ENCODE assay signal across 18 cellular contexts in genomic region chr17:49076575-49077384, GRCh38. TPM values are rescaled to one million over a fixed set of nuclear protein-coding genes. Genes with fewer than 3 reads are reported as not detected.
DNase-seq lines count a peak whose midpoint lies in the region; ATAC-seq and TF ChIP-seq lines count a peak whose summit lies in the region.
"Had no signal": no experiment of that assay in that cellular context is flagged by ENCODE, and none has a peak within 500 bp of the region (broad histone marks: within the 10 kb centered on the region; RNA-seq: fewer than 3 reads in every experiment).

No MANE protein-coding gene starts in this region.

- no peak overlapping the region for H3K4me3 Mint-ChIP-seq in activated T-cell treated with anti-CD3 and anti-CD28 coated beads, Interleukin-2, amount 50 U/mL, for 24 hours
- H3K4me3 Mint-ChIP-seq: activated naive CD4-positive, alpha-beta T cell treated with anti-CD3 and anti-CD28 coated beads, Interleukin-2, amount 50 U/mL, for 24 hours had no signal

- H3K4me1 ChIP-seq in RWPE2 (ENCODE audit: insufficient read depth, poor library complexity, severe bottlenecking) (no peaks in the 10 kb centered on the region), skeletal muscle satellite cell (ENCODE audit: control insufficient read depth, insufficient read depth, low read length) (peaks cover 18% of the 10 kb centered on the region)
- H3K4me1 ChIP-seq: tibial artery had no signal

- no peak overlapping the region for H3K4me3 ChIP-seq in RWPE2 (ENCODE audit: severe bottlenecking)
- peak overlapping the region; percentile 10 for H3K4me3 ChIP-seq in skeletal muscle satellite cell (ENCODE audit: low read length)
- H3K4me3 ChIP-seq: GM12878, hepatocyte, tibial artery had no signal

- H3K4me2 ChIP-seq in skeletal muscle satellite cell (ENCODE audit: low read length) = peak overlapping the region; percentile 43
- H3K4me2 ChIP-seq: hepatocyte had no signal

- no peaks in the 10 kb centered on the region for H3K4me1 Mint-ChIP-seq in activated T-cell treated with anti-CD3 and anti-CD28 coated beads, Interleukin-2, amount 50 U/mL, for 24 hours (ENCODE audit: low read depth)
- H3K4me1 Mint-ChIP-seq: activated naive CD4-positive, alpha-beta T cell treated with anti-CD3 and anti-CD28 coated beads, Interleukin-2, amount 50 U/mL, for 24 hours had no signal

- no peak overlapping the region for H3K27ac ChIP-seq in RWPE2 (ENCODE audit: poor library complexity, severe bottlenecking)
- H3K27ac ChIP-seq: hepatocyte, HL-60, RWPE1, tibial artery had no signal

- TF ChIP-seq POLR2A in erythroblast (IDR thresholded peaks at IDR 0.05; ENCODE audit: low read length) = no peak

- DNase-seq in H4 (ENCODE audit: low spot score) = peak; percentile 75
- no peak for DNase-seq in RWPE2 (ENCODE audit: low spot score)
- DNase-seq in fibroblast of gingiva (ENCODE audit: low read depth) = peak; percentile 90
- DNase-seq in NCI-H2227 (lab: John Stamatoyannopoulos, UW; ENCODE audit: unreplicated experiment) = no peak
- no peak for DNase-seq in activated T-cell treated with anti-CD3 and anti-CD28 coated beads, Interleukin-2, amount 50 U/mL, for 24 hours
- no peak for DNase-seq in erythroblast (lab: John Stamatoyannopoulos, UW)
- DNase-seq: DMS 273 treated with DMSO at 0.1 percent for 48 hours; NCI-H510A; stimulated activated CD4-positive, alpha-beta T cell treated with anti-CD3 and anti-CD28 coated beads, Interleukin-15, amount 100 ng/mL, for 24 hours; tibial artery had no signal

- H3K27me3 ChIP-seq in RWPE2 (ENCODE audit: insufficient read depth, poor library complexity, severe bottlenecking) (no peaks in the 10 kb centered on the region), skeletal muscle satellite cell (ENCODE audit: control insufficient read depth, insufficient read depth, low read length) (no peaks in the 10 kb centered on the region)
- H3K27me3 ChIP-seq: hepatocyte had no signal

- H3K9me3 ChIP-seq in RWPE2 (ENCODE audit: severe bottlenecking) = no peaks in the 10 kb centered on the region
- no peaks in the 10 kb centered on the region for H3K9me3 ChIP-seq in skeletal muscle satellite cell (replicated peaks; ENCODE audit: low read length)
- H3K9me3 ChIP-seq: tibial artery had no signal

- TF ChIP-seq CTCF in RWPE2 (IDR thresholded peaks at IDR 0.05; ENCODE audit: poor library complexity, severe bottlenecking) = no peak

- H3K9ac ChIP-seq in skeletal muscle satellite cell (ENCODE audit: low read depth, low read length) = no peak overlapping the region

- no peak overlapping the region for H3K27ac Mint-ChIP-seq in activated T-cell treated with anti-CD3 and anti-CD28 coated beads, Interleukin-2, amount 50 U/mL, for 24 hours
- H3K27ac Mint-ChIP-seq: activated naive CD4-positive, alpha-beta T cell treated with anti-CD3 and anti-CD28 coated beads, Interleukin-2, amount 50 U/mL, for 24 hours had no signal

- ATAC-seq in RWPE2 (ENCODE audit: low read depth) (peak; percentile 38; the same call in 1 of the 3 replicates), HG02678 (IDR thresholded peaks at IDR 0.05; ENCODE audit: unreplicated experiment) (no peak)
- ATAC-seq: GM12878 had no signal

- no peaks in the 10 kb centered on the region for H3K9me3 Mint-ChIP-seq in activated T-cell treated with anti-CD3 and anti-CD28 coated beads, Interleukin-2, amount 50 U/mL, for 24 hours
- H3K9me3 Mint-ChIP-seq: activated naive CD4-positive, alpha-beta T cell treated with anti-CD3 and anti-CD28 coated beads, Interleukin-2, amount 50 U/mL, for 24 hours had no signal

- H3K36me3 ChIP-seq in RWPE2 (ENCODE audit: low read depth) = no peaks in the 10 kb centered on the region
- no peaks in the 10 kb centered on the region for H3K36me3 ChIP-seq in skeletal muscle satellite cell (ENCODE audit: insufficient read depth, low read length)
- H3K36me3 ChIP-seq: tibial artery had no signal

- H3K27me3 Mint-ChIP-seq in activated T-cell treated with anti-CD3 and anti-CD28 coated beads, Interleukin-2, amount 50 U/mL, for 24 hours = peaks cover 45% of the 10 kb centered on the region

- no peaks in the 10 kb centered on the region for H3K36me3 Mint-ChIP-seq in activated T-cell treated with anti-CD3 and anti-CD28 coated beads, Interleukin-2, amount 50 U/mL, for 24 hours (ENCODE audit: low read depth)
- H3K36me3 Mint-ChIP-seq: activated naive CD4-positive, alpha-beta T cell treated with anti-CD3 and anti-CD28 coated beads, Interleukin-2, amount 50 U/mL, for 24 hours had no signal

RNA-seq across cellular contexts. Expression of gene B4GALNT2, which starts 55.8 kb away (rescaled TPM):
- total RNA-seq in H4 (2014; rRNA removed; shearing (Covaris generic)) = not detected in 2 replicates
- total RNA-seq in skeletal muscle satellite cell (2012; rRNA removed) = under 0.01 TPM in 1 of 2 replicates, not detected in the other
- total RNA-seq: GM12878, omental fat pad had no signal

Comparison
In these comparisons a context has a peak if more than half of its experiments do, and no peak if none do; other contexts are left out.
1. DNase-seq: peak in H4 (single experiment) and fibroblast of gingiva (single experiment); none in RWPE2 (single experiment), NCI-H2227 (single experiment), activated T-cell treated with anti-CD3 and anti-CD28 coated beads, Interleukin-2, amount 50 U/mL, for 24 hours (single experiment) and erythroblast (0 of 2).